Comparison of ENCODE assay signal across 18 cellular contexts in genomic region chr5:144405986-144406385, GRCh38.
"Had no signal": no experiment of that assay in that cellular context is flagged by ENCODE, and none has a peak within 500 bp of the region (broad histone marks: within the 10 kb centered on the region; RNA-seq: fewer than 3 reads in every experiment).

No MANE protein-coding gene starts in this region.

- DNase-seq: colonic mucosa; dermis blood vessel endothelial cell; esophagus squamous epithelium; foreskin fibroblast; head of caudate nucleus; kidney; left cardiac atrium; naive thymus-derived CD4-positive, alpha-beta T cell; nucleus accumbens; ovary; right lobe of liver; stimulated activated CD4-positive, alpha-beta T cell treated with anti-CD3 and anti-CD28 coated beads, Interleukin-4, amount 100 ng/mL, for 1 hour; stimulated activated CD8-positive, alpha-beta memory T cell treated with anti-CD3 and anti-CD28 coated beads, Interleukin-4, amount 100 ng/mL, for 48 hours; tibial artery; upper lobe of left lung had no signal

- H3K27ac ChIP-seq: colonic mucosa, esophagus squamous epithelium, hepatocyte, ovary, right lobe of liver, tibial artery, upper lobe of left lung, vagina had no signal

- FAIRE-seq: kidney had no signal

- ATAC-seq: naive thymus-derived CD4-positive, alpha-beta T cell; right lobe of liver; stimulated activated effector memory CD8-positive, alpha-beta T cell treated with anti-CD3 and anti-CD28 coated beads, Interleukin-12 subunit alpha, Interleukin-12 subunit beta, amount 100 ng/mL, for 72 hours had no signal

- H3K27me3 ChIP-seq: colonic mucosa, esophagus squamous epithelium, hepatocyte, ovary, right lobe of liver, tibial artery, upper lobe of left lung, vagina had no signal

- H3K4me1 ChIP-seq: colonic mucosa, esophagus squamous epithelium, right lobe of liver, upper lobe of left lung, vagina had no signal
